Comparison of ENCODE assay signal across 26 cellular contexts in the genomic region with DNA sequence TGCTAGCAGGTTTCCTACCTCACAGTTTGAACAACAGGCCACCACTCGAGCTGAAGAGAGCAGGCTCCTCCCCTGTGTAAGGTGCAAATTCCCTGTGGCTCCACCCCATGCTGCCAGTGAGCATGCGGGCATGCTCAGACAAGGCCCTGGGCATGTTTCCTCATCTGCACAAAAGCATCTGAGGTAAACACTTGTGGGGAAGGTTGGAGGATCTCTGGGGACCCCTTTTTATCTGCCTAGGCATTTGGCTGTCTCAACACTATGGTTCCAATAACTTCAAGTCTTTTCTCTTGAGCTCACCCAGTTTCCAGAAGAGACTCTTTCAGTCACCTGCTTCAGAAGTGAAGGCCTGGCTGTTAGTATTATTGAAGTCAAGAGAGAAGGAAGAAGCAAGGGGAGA. TPM values are rescaled to one million over a fixed set of nuclear protein-coding genes. Genes with fewer than 3 reads are reported as not detected.
DNase-seq lines count a peak whose midpoint lies in the region; ATAC-seq, FAIRE-seq and TF ChIP-seq lines count a peak whose summit lies in the region.
"Had no signal": no experiment of that assay in that cellular context is flagged by ENCODE, and none has a peak within 500 bp of the region (broad histone marks: within the 10 kb centered on the region; RNA-seq: fewer than 3 reads in every experiment).

No MANE protein-coding gene starts in this region.

- H3K4me3 ChIP-seq in HepG2 (replicated peaks in 1 of 3; ENCODE audit: insufficient read depth in 1 of 3, low read depth in 2 of 3, low read length in 3 of 3) (no peak overlapping the region), right lobe of liver (no peak overlapping the region), Loucy (ENCODE audit: low read length, poor library complexity, severe bottlenecking) (no peak overlapping the region), endodermal cell (ENCODE audit: low read length) (no peak overlapping the region), upper lobe of right lung (no peak overlapping the region)
- H3K4me3 ChIP-seq: body of pancreas, colonic mucosa, MG63, SK-N-MC, transverse colon had no signal

- TF ChIP-seq CTCF in HepG2 (CRISPR knock-in tag; IDR thresholded peaks at IDR 0.05) (no peak), right lobe of liver (IDR thresholded peaks at IDR 0.05) (no peak), Loucy (conservative IDR thresholded peaks at IDR 0.05; ENCODE audit: low read length) (no peak), endodermal cell (conservative IDR thresholded peaks at IDR 0.05) (no peak), upper lobe of right lung (IDR thresholded peaks at IDR 0.05) (no peak), GM10248 (IDR thresholded peaks at IDR 0.05; ENCODE audit: control extremely low read depth, extremely low read depth, low read depth, missing control alignments) (no peak)

- H3K27ac Mint-ChIP-seq in endodermal cell = no peak overlapping the region
- H3K27ac Mint-ChIP-seq in activated CD4-positive, alpha-beta T cell treated with anti-CD3 and anti-CD28 coated beads for 36 hours = no peak overlapping the region
- H3K27ac Mint-ChIP-seq: activated naive CD8-positive, alpha-beta T cell; CD4-positive, alpha-beta T cell; nephron progenitor cell; stimulated activated naive CD8-positive, alpha-beta T cell treated with anti-CD3 and anti-CD28 coated beads, Interleukin-15, Interleukin-2, amounts not matched to agents 100 ng/mL and 50 ng/mL, for 24 hours had no signal

- no peak overlapping the region for H3K4me3 Mint-ChIP-seq in endodermal cell
- H3K4me3 Mint-ChIP-seq in activated CD4-positive, alpha-beta T cell treated with anti-CD3 and anti-CD28 coated beads for 36 hours = no peak overlapping the region
- H3K4me3 Mint-ChIP-seq: activated naive CD8-positive, alpha-beta T cell; CD4-positive, alpha-beta T cell; nephron progenitor cell; stimulated activated naive CD8-positive, alpha-beta T cell treated with anti-CD3 and anti-CD28 coated beads, Interleukin-15, Interleukin-2, amounts not matched to agents 100 ng/mL and 50 ng/mL, for 24 hours had no signal

- FAIRE-seq in HepG2 (lab: Jason Lieb, UNC) = peak; percentile 53
- FAIRE-seq: GM18507 had no signal

- H3K27me3 ChIP-seq in HepG2 (ENCODE audit: control insufficient read depth in 1 of 2, insufficient read depth in 2 of 2, low read length in 2 of 2) = no peaks in the 10 kb centered on the region
- H3K27me3 ChIP-seq in right lobe of liver = no peaks in the 10 kb centered on the region
- no peaks in the 10 kb centered on the region for H3K27me3 ChIP-seq in Loucy (ENCODE audit: insufficient read depth, low read length, poor library complexity, severe bottlenecking)
- H3K27me3 ChIP-seq in endodermal cell (ENCODE audit: control insufficient read depth, insufficient read depth, low read length, poor library complexity, severe bottlenecking) = no peaks in the 10 kb centered on the region
- H3K27me3 ChIP-seq in upper lobe of right lung = no peaks in the 10 kb centered on the region
- H3K27me3 ChIP-seq: body of pancreas, colonic mucosa, transverse colon had no signal

- H3K79me2 ChIP-seq in HepG2 (ENCODE audit: insufficient read depth, low read length) (no peaks in the 10 kb centered on the region), Loucy (ENCODE audit: insufficient read depth, low read length) (no peaks in the 10 kb centered on the region)

- in situ Hi-C loops in HepG2 (cut with HindIII; ENCODE audit: extremely low pct_ligation_motif_present, low pct_unique_long_range_greater_than_20kb) = no loop called here

- TF ChIP-seq RAD21 in HepG2 (CRISPR knock-in tag; IDR thresholded peaks at IDR 0.05) = no peak

- no peak overlapping the region for H3K27ac ChIP-seq in HepG2 (ENCODE audit: extremely low read length, insufficient read depth, low read length)
- H3K27ac ChIP-seq in right lobe of liver = no peak overlapping the region
- no peak overlapping the region for H3K27ac ChIP-seq in endodermal cell (ENCODE audit: low read depth, low read length)
- no peak overlapping the region for H3K27ac ChIP-seq in upper lobe of right lung
- H3K27ac ChIP-seq: body of pancreas, colonic mucosa, SK-N-MC, transverse colon had no signal

- H3K9me3 Mint-ChIP-seq in endodermal cell = no peaks in the 10 kb centered on the region
- no peaks in the 10 kb centered on the region for H3K9me3 Mint-ChIP-seq in activated CD4-positive, alpha-beta T cell treated with anti-CD3 and anti-CD28 coated beads for 36 hours (ENCODE audit: low read depth)
- H3K9me3 Mint-ChIP-seq: CD4-positive, alpha-beta T cell; nephron progenitor cell; stimulated activated naive CD8-positive, alpha-beta T cell treated with anti-CD3 and anti-CD28 coated beads, Interleukin-15, Interleukin-2, amounts not matched to agents 100 ng/mL and 50 ng/mL, for 24 hours had no signal

- DNase-seq in HepG2 (ENCODE audit: low spot score) (peak; percentile 7), right lobe of liver (no peak), endodermal cell (peak; percentile 62), upper lobe of right lung (no peak), SIG-M5 (lab: John Stamatoyannopoulos, UW) (no peak), GM10248 (ENCODE audit: extremely low spot score) (no peak)
- DNase-seq in activated CD4-positive, alpha-beta T cell treated with anti-CD3 and anti-CD28 coated beads for 36 hours = no peak
- DNase-seq: activated CD4-positive, CD25-positive, alpha-beta regulatory T cell; body of pancreas; CD4-positive, alpha-beta T cell; colonic mucosa; DND-41; MG63; NCI-H2081; nephron progenitor cell; stimulated activated CD4-positive, alpha-beta T cell treated with anti-CD3 and anti-CD28 coated beads, Interleukin-2, amount 100 ng/mL, for 48 hours; transverse colon had no signal

- peak; percentile 87 for ATAC-seq in HepG2
- ATAC-seq in right lobe of liver = no peak
- peak; percentile 59 for ATAC-seq in upper lobe of right lung
- ATAC-seq in activated CD4-positive, alpha-beta T cell treated with anti-CD3 and anti-CD28 coated beads for 36 hours = no peak
- ATAC-seq: body of pancreas, Panc1 had no signal

- H3K4me2 ChIP-seq in HepG2 (ENCODE audit: low read depth, low read length) (peak overlapping the region; percentile 2; the same call in 1 of the 2 replicates), Loucy (ENCODE audit: low read depth, low read length, poor library complexity, severe bottlenecking) (no peak overlapping the region)

- no peaks in the 10 kb centered on the region for H3K4me1 Mint-ChIP-seq in endodermal cell
- H3K4me1 Mint-ChIP-seq in activated CD4-positive, alpha-beta T cell treated with anti-CD3 and anti-CD28 coated beads for 36 hours = no peaks in the 10 kb centered on the region
- H3K4me1 Mint-ChIP-seq: nephron progenitor cell had no signal

- H2AFZ ChIP-seq in HepG2 (ENCODE audit: low read length) (no peak overlapping the region), Loucy (ENCODE audit: low read length) (peak overlapping the region; percentile 25; the same call in 1 of the 2 replicates)

- H3F3A ChIP-seq in Loucy (ENCODE audit: low read depth) = no peaks in the 10 kb centered on the region

- CTCF ChIA-PET in HepG2 (lab: Yijun Ruan, JAX; ENCODE audit: low intra/inter-chr PET ratio, low total read pairs) (no interaction called here), GM10248 (lab: Yijun Ruan, JAX) (interaction anchor here (1.5 kb wide), 1 partner anchor 11 kb away, joined by 3 read pairs; no protein-coding TSS in a partner anchor)
- CTCF ChIA-PET in activated CD4-positive, alpha-beta T cell treated with anti-CD3 and anti-CD28 coated beads for 36 hours (lab: Charles Lee) = no interaction called here

- H4K20me1 ChIP-seq in HepG2 (ENCODE audit: insufficient read depth, low read length) (no peaks in the 10 kb centered on the region), Loucy (ENCODE audit: insufficient read depth, low read length, poor library complexity, severe bottlenecking) (no peaks in the 10 kb centered on the region)

- intact Hi-C loops in HepG2 (cut with micrococcal nuclease; ENCODE audit: unreplicated experiment) = no loop called here
- intact Hi-C loops in right lobe of liver (cut with DNase I) = no loop called here
- intact Hi-C loops in upper lobe of right lung (cut with DNase I) = no loop called here
- intact Hi-C loops in activated CD4-positive, alpha-beta T cell treated with anti-CD3 and anti-CD28 coated beads for 36 hours (cut with DNase I, micrococcal nuclease) = no loop called here

- H3K4me1 ChIP-seq in HepG2 (ENCODE audit: insufficient read depth, low read length) = peaks cover 5% of the 10 kb centered on the region; the same call in 1 of the 2 replicates
- no peaks in the 10 kb centered on the region for H3K4me1 ChIP-seq in right lobe of liver
- no peaks in the 10 kb centered on the region for H3K4me1 ChIP-seq in Loucy (ENCODE audit: insufficient read depth, low read length, poor library complexity, severe bottlenecking)
- no peaks in the 10 kb centered on the region for H3K4me1 ChIP-seq in endodermal cell (ENCODE audit: control insufficient read depth, insufficient read depth, low read length)
- no peaks in the 10 kb centered on the region for H3K4me1 ChIP-seq in upper lobe of right lung
- H3K4me1 ChIP-seq: colonic mucosa, transverse colon had no signal

- no peak for TF ChIP-seq EP300 in HepG2 (IDR thresholded peaks at IDR 0.05; ENCODE audit: low read depth in 2 of 2, low read length in 2 of 2)
- TF ChIP-seq EP300 in HepG2 (CRISPR knock-in tag; IDR thresholded peaks at IDR 0.05; ENCODE audit: borderline replicate concordance) = no peak

- no peak overlapping the region for H3K9ac ChIP-seq in HepG2 (ENCODE audit: insufficient read depth, low read depth, low read length)
- H3K9ac ChIP-seq in Loucy (ENCODE audit: low read depth, low read length, poor library complexity, severe bottlenecking) = no peak overlapping the region
- H3K9ac ChIP-seq in endodermal cell (ENCODE audit: extremely low read depth, low read length, poor library complexity, severe bottlenecking) = no peak overlapping the region

- H3K36me3 ChIP-seq in HepG2 (replicated peaks in 1 of 2; ENCODE audit: control insufficient read depth in 1 of 2, insufficient read depth in 2 of 2, low read length in 2 of 2) = no peaks in the 10 kb centered on the region
- H3K36me3 ChIP-seq in right lobe of liver = no peaks in the 10 kb centered on the region
- H3K36me3 ChIP-seq in Loucy (ENCODE audit: insufficient read depth, low read length) = no peaks in the 10 kb centered on the region
- H3K36me3 ChIP-seq in endodermal cell (ENCODE audit: control insufficient read depth, insufficient read depth, low read length) = no peaks in the 10 kb centered on the region
- H3K36me3 ChIP-seq in upper lobe of right lung = no peaks in the 10 kb centered on the region
- H3K36me3 ChIP-seq: colonic mucosa, MG63, transverse colon had no signal

- H3K9me2 ChIP-seq in Loucy (replicated peaks; ENCODE audit: low read depth, low read length) = no peaks in the 10 kb centered on the region

- no TSS peak for BruUV-seq in HepG2 (replicated peaks; lab: Mats Ljungman, UMichigan)

- H3K9me3 ChIP-seq in HepG2 (ENCODE audit: low read length) (no peaks in the 10 kb centered on the region), right lobe of liver (no peaks in the 10 kb centered on the region), Loucy (ENCODE audit: insufficient read depth, low read depth, low read length) (no peaks in the 10 kb centered on the region), endodermal cell (ENCODE audit: control insufficient read depth, low read length) (no peaks in the 10 kb centered on the region), upper lobe of right lung (no peaks in the 10 kb centered on the region)
- H3K9me3 ChIP-seq: body of pancreas, colonic mucosa, transverse colon had no signal

- 13% methylated on average over 2 of the region's 2 CpGs for WGBS in HepG2 (ENCODE audit: low lambda C conversion rate)
- WGBS in right lobe of liver (ENCODE audit: insufficient coverage, low coverage, low lambda C conversion rate, missing lambda C conversion rate) = 13% methylated on average over 1 of the region's 2 CpGs
- 76% methylated on average over 2 of the region's 2 CpGs; no CpG with 5 or more reads in 1 of the 2 experiments for WGBS in endodermal cell (ENCODE audit: insufficient coverage in 1 of 2, insufficient read length in 1 of 2), 2 experiments

- H3K36me3 Mint-ChIP-seq in endodermal cell (ENCODE audit: low read depth) = no peaks in the 10 kb centered on the region
- H3K36me3 Mint-ChIP-seq in activated CD4-positive, alpha-beta T cell treated with anti-CD3 and anti-CD28 coated beads for 36 hours (ENCODE audit: low read depth) = no peaks in the 10 kb centered on the region
- H3K36me3 Mint-ChIP-seq: activated naive CD8-positive, alpha-beta T cell had no signal

- POLR2A ChIA-PET in HepG2 (lab: Yijun Ruan, JAX) (no interaction called here), GM10248 (lab: Yijun Ruan, JAX) (no interaction called here)
- POLR2A ChIA-PET in activated CD4-positive, alpha-beta T cell treated with anti-CD3 and anti-CD28 coated beads for 36 hours (lab: Charles Lee) = no interaction called here

- H3K27me3 Mint-ChIP-seq in endodermal cell (ENCODE audit: insufficient read depth) = no peaks in the 10 kb centered on the region
- H3K27me3 Mint-ChIP-seq in activated CD4-positive, alpha-beta T cell treated with anti-CD3 and anti-CD28 coated beads for 36 hours = no peaks in the 10 kb centered on the region
- H3K27me3 Mint-ChIP-seq: activated naive CD8-positive, alpha-beta T cell had no signal

- no peak for TF ChIP-seq POLR2A in HepG2 (IDR thresholded peaks at IDR 0.05; ENCODE audit: insufficient read depth in 1 of 2, low read depth in 2 of 2, low read length in 2 of 2)
- TF ChIP-seq POLR2A in right lobe of liver (IDR thresholded peaks at IDR 0.05) = no peak

RNA-seq across cellular contexts. Expression of gene C6orf58, which starts 9.4 kb away (rescaled TPM):
- total RNA-seq in HepG2 (2016; rRNA removed; fragmentation: Illumina TruSeq; extraction: Trizol) (not detected in 2 replicates), right lobe of liver (not detected), endodermal cell (not detected), upper lobe of right lung (not detected)
- not detected in 2 replicates for total RNA-seq in HepG2 (2016; cell fraction: cytosol; rRNA removed; fragmentation: Illumina TruSeq; extraction: Trizol; ENCODE audit: low read depth)
- total RNA-seq in HepG2 (2016; cell fraction: insoluble cytoplasmic fraction; rRNA removed; fragmentation: Illumina TruSeq; extraction: Trizol) = not detected in 2 replicates
- not detected in 2 replicates for total RNA-seq in HepG2 (2016; cell fraction: membrane; rRNA removed; fragmentation: Illumina TruSeq; extraction: Trizol)
- not detected in 2 replicates for total RNA-seq in HepG2 (2016; cell fraction: nucleus; rRNA removed; fragmentation: Illumina TruSeq; extraction: Trizol)
- polyA plus RNA-seq in HepG2 (2011; rRNA removed) = not detected in 2 replicates
- not detected in 2 replicates for polyA plus RNA-seq in HepG2 (2011; cell fraction: cytosol; rRNA removed)
- polyA plus RNA-seq in HepG2 (2011; cell fraction: nucleus; rRNA removed) = not detected in 2 replicates
- polyA plus RNA-seq in HepG2 (2012) = not detected in 2 replicates
- not detected in 2 replicates for polyA plus RNA-seq in HepG2 (2016; cell fraction: cytosol; fragmentation: Illumina TruSeq; extraction: Trizol; ENCODE audit: low read depth)
- polyA plus RNA-seq in HepG2 (2016; cell fraction: insoluble cytoplasmic fraction; fragmentation: Illumina TruSeq; extraction: Trizol; ENCODE audit: low read depth) = 0.21 TPM in 1 of 2 replicates, not detected in the other
- 0.16 TPM in 1 of 2 replicates, not detected in the other for polyA plus RNA-seq in HepG2 (2016; cell fraction: membrane; fragmentation: Illumina TruSeq; extraction: Trizol; ENCODE audit: low read depth)
- not detected in 2 replicates for polyA plus RNA-seq in HepG2 (2016; cell fraction: nucleus; fragmentation: Illumina TruSeq; extraction: Trizol; ENCODE audit: insufficient read depth, low read depth)
- polyA minus RNA-seq in HepG2 (2011; rRNA and poly(A)+ RNA removed; ENCODE audit: low replicate concordance) = not detected in 2 replicates
- polyA minus RNA-seq in HepG2 (2011; cell fraction: cytosol; rRNA and poly(A)+ RNA removed) = not detected in 2 replicates
- not detected in 2 replicates for polyA minus RNA-seq in HepG2 (2011; cell fraction: nucleus; rRNA and poly(A)+ RNA removed)
- polyA plus RNA-seq in endodermal cell (2013, experiment 1 of 2) = not detected
- polyA plus RNA-seq in endodermal cell (2013, experiment 2 of 2) = not detected
- total RNA-seq in activated CD4-positive, alpha-beta T cell treated with anti-CD3 and anti-CD28 coated beads for 36 hours = not detected
- total RNA-seq: body of pancreas; CD4-positive, alpha-beta T cell; colonic mucosa; fibroblast of villous mesenchyme; mesenteric fat pad; posterior vena cava; transverse colon had no signal

Comparison
In these comparisons a context has a peak if more than half of its experiments do, and no peak if none do; other contexts are left out.
1. ATAC-seq: peak in HepG2 (single experiment) and upper lobe of right lung (single experiment); none in right lobe of liver (0 of 4) and activated CD4-positive, alpha-beta T cell treated with anti-CD3 and anti-CD28 coated beads for 36 hours (single experiment).
2. DNase-seq: peak in HepG2 (single experiment) and endodermal cell (single experiment); none in right lobe of liver (0 of 3), upper lobe of right lung (single experiment), SIG-M5 (single experiment), activated CD4-positive, alpha-beta T cell treated with anti-CD3 and anti-CD28 coated beads for 36 hours (single experiment) and GM10248 (single experiment).